9 cellular contexts compared by ENCODE assay signal in the genomic region with DNA sequence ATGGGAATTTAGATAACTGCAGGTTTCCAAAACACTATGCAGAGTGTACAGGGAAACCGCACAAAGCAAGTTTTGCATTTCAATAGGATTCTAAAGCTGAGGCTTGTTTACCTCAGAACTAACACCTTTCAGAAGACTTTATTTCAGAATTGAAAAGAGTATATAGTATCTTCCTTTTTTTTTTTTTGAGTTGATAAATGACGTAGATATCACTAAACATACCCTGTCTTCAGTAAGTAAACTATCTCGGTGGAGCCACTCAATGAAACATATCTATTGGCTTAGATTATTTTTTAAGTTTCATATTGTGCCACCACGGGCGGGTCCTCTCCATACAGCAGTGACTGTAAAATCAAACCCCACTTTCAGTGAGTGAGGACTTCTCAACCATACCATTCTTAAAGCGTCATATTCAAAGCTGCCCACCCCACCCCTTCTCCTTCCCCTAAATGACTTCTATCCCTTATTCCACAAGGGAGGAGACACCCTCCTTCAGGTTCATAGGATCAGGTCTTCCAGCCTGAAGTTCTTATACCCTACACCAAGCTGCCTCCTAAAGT. TPM values are rescaled to one million over a fixed set of nuclear protein-coding genes. Genes with fewer than 3 reads are reported as not detected.
A peak's percentile ranks its signal among the peaks of the same experiment; 100 is the strongest.
DNase-seq lines count a peak whose midpoint lies in the region; ATAC-seq and TF ChIP-seq lines count a peak whose summit lies in the region.
"Had no signal": no experiment of that assay in that cellular context is flagged by ENCODE, and none has a peak within 500 bp of the region (broad histone marks: within the 10 kb centered on the region; RNA-seq: fewer than 3 reads in every experiment).

No MANE protein-coding gene starts in this region.

- H3K27ac ChIP-seq in left ventricle myocardium inferior (replicated peaks): peak overlapping the region; percentile 98
- H3K27ac ChIP-seq in mucosa of rectum (ENCODE audit: low read depth in 2 of 2, low read length in 2 of 2): peak overlapping the region; percentile 98 to 99
- peak overlapping the region; percentile 99 for H3K27ac ChIP-seq in uterus

- H3K9me3 ChIP-seq in left ventricle myocardium inferior (replicated peaks): no peaks in the 10 kb centered on the region
- H3K9me3 ChIP-seq in mucosa of rectum (ENCODE audit: control insufficient read depth in 2 of 2, low read length in 2 of 2): no peaks in the 10 kb centered on the region
- no peaks in the 10 kb centered on the region for H3K9me3 ChIP-seq in uterus

- no peaks in the 10 kb centered on the region for H3K27me3 ChIP-seq in left ventricle myocardium inferior (ENCODE audit: low read depth)
- no peaks in the 10 kb centered on the region for H3K27me3 ChIP-seq in mucosa of rectum (ENCODE audit: control insufficient read depth in 2 of 2, insufficient read depth in 2 of 2, low read length in 2 of 2)
- no peaks in the 10 kb centered on the region for H3K27me3 ChIP-seq in uterus

- peaks cover 59% of the 10 kb centered on the region for H3K4me1 Mint-ChIP-seq in activated T-helper 1 cell treated with anti-CD3 and anti-CD28 coated beads, Interleukin-12 subunit alpha, Interleukin-12 subunit beta, Interleukin-2, Interleukin-4 antibody, amounts not matched to agents 30 ng/mL and 10 ng/mL and 1 ng/mL, durations not matched to agents 14 hours and 24 hours and 36 hours (ENCODE audit: low read depth)

- no peaks in the 10 kb centered on the region for H3K9me3 Mint-ChIP-seq in activated T-helper 1 cell treated with anti-CD3 and anti-CD28 coated beads, Interleukin-12 subunit alpha, Interleukin-12 subunit beta, Interleukin-2, Interleukin-4 antibody, amounts not matched to agents 30 ng/mL and 10 ng/mL and 1 ng/mL, durations not matched to agents 14 hours and 24 hours and 36 hours

- H3K4me1 ChIP-seq in left ventricle myocardium inferior (peaks cover 36% of the 10 kb centered on the region), mucosa of rectum (ENCODE audit: control insufficient read depth in 2 of 2, insufficient read depth in 2 of 2, low read length in 2 of 2) (peaks cover 22 to 40% of the 10 kb centered on the region in 2 donors), uterus (no peaks in the 10 kb centered on the region)

- H3K9ac ChIP-seq in mucosa of rectum (ENCODE audit: low read depth in 1 of 2, low read length in 2 of 2): peak overlapping the region; percentile 38 to 86

- no peak for TF ChIP-seq CTCF in left ventricle myocardium inferior (IDR thresholded peaks at IDR 0.05; ENCODE audit: borderline replicate concordance)
- no peak for TF ChIP-seq CTCF in uterus (IDR thresholded peaks at IDR 0.05)

- peaks cover 11% of the 10 kb centered on the region for H3K36me3 Mint-ChIP-seq in activated T-helper 1 cell treated with anti-CD3 and anti-CD28 coated beads, Interleukin-12 subunit alpha, Interleukin-12 subunit beta, Interleukin-2, Interleukin-4 antibody, amounts not matched to agents 30 ng/mL and 10 ng/mL and 1 ng/mL, durations not matched to agents 14 hours and 24 hours and 36 hours (ENCODE audit: low read depth)

- H3K4me3 ChIP-seq in left ventricle myocardium inferior: no peak overlapping the region
- peak overlapping the region in 1 of 2 donors; percentile 76 for H3K4me3 ChIP-seq in mucosa of rectum (ENCODE audit: low read length in 2 of 2)
- H3K4me3 ChIP-seq in uterus: no peak overlapping the region

- DNase-seq in left ventricle myocardium inferior (no peak), Right ventricle myocardium superior (no peak), uterus (no peak), SHP77 treated with DMSO at 0.1 percent for 48 hours (lab: John Stamatoyannopoulos, UW) (no peak), A172 (ENCODE audit: low spot score) (no peak)
- no peak for DNase-seq in activated T-helper 1 cell treated with anti-CD3 and anti-CD28 coated beads, Interleukin-12 subunit alpha, Interleukin-12 subunit beta, Interleukin-2, Interleukin-4 antibody, amounts not matched to agents 30 ng/mL and 10 ng/mL and 1 ng/mL, durations not matched to agents 14 hours and 24 hours and 36 hours (ENCODE audit: low spot score)
- DNase-seq: NCI-H446 had no signal

- intact Hi-C loops in left ventricle myocardium inferior (cut with micrococcal nuclease) (loop anchor here (2.0 to 5.0 kb wide), 2 partner anchors 147 to 160 kb away; no protein-coding TSS in a partner anchor), Right ventricle myocardium superior (cut with DNase I) (no loop called here), uterus (cut with DNase I; ENCODE audit: low total_unique reads) (no loop called here)
- intact Hi-C loops in activated T-helper 1 cell treated with anti-CD3 and anti-CD28 coated beads, Interleukin-12 subunit alpha, Interleukin-12 subunit beta, Interleukin-2, Interleukin-4 antibody, amounts not matched to agents 30 ng/mL and 10 ng/mL and 1 ng/mL, durations not matched to agents 14 hours and 24 hours and 36 hours (cut with micrococcal nuclease): loop anchor here (1.0 to 5.0 kb wide), 5 partner anchors 327 to 1948 kb away; a partner anchor contains a TSS

- ATAC-seq in Right ventricle myocardium superior (ENCODE audit: poor library complexity): no peak
- ATAC-seq in GM19351 (IDR thresholded peaks at IDR 0.05; ENCODE audit: unreplicated experiment): no peak

- H3K27me3 Mint-ChIP-seq in activated T-helper 1 cell treated with anti-CD3 and anti-CD28 coated beads, Interleukin-12 subunit alpha, Interleukin-12 subunit beta, Interleukin-2, Interleukin-4 antibody, amounts not matched to agents 30 ng/mL and 10 ng/mL and 1 ng/mL, durations not matched to agents 14 hours and 24 hours and 36 hours (ENCODE audit: insufficient read depth): no peaks in the 10 kb centered on the region

- H3K4me3 Mint-ChIP-seq in activated T-helper 1 cell treated with anti-CD3 and anti-CD28 coated beads, Interleukin-12 subunit alpha, Interleukin-12 subunit beta, Interleukin-2, Interleukin-4 antibody, amounts not matched to agents 30 ng/mL and 10 ng/mL and 1 ng/mL, durations not matched to agents 14 hours and 24 hours and 36 hours: peak overlapping the region; percentile 77

- TF ChIP-seq POLR2A in uterus (IDR thresholded peaks at IDR 0.05): no peak

- peak overlapping the region; percentile 94 for H3K27ac Mint-ChIP-seq in activated T-helper 1 cell treated with anti-CD3 and anti-CD28 coated beads, Interleukin-12 subunit alpha, Interleukin-12 subunit beta, Interleukin-2, Interleukin-4 antibody, amounts not matched to agents 30 ng/mL and 10 ng/mL and 1 ng/mL, durations not matched to agents 14 hours and 24 hours and 36 hours

- H3K36me3 ChIP-seq in left ventricle myocardium inferior (no peaks in the 10 kb centered on the region), mucosa of rectum (ENCODE audit: control insufficient read depth in 2 of 2, insufficient read depth in 2 of 2, low read length in 2 of 2) (no peaks in the 10 kb centered on the region), uterus (no peaks in the 10 kb centered on the region)

RNA-seq across cellular contexts. Expression of a gene that starts 2.0 kb away (rescaled TPM):
- total RNA-seq in left ventricle myocardium inferior: 102 TPM
- total RNA-seq in Right ventricle myocardium superior: 90.8 TPM
- 184 and 190 TPM in 2 replicates for total RNA-seq in activated T-helper 1 cell treated with anti-CD3 and anti-CD28 coated beads, Interleukin-12 subunit alpha, Interleukin-12 subunit beta, Interleukin-2, Interleukin-4 antibody, amounts not matched to agents 30 ng/mL and 10 ng/mL and 1 ng/mL, durations not matched to agents 14 hours and 24 hours and 36 hours
- total RNA-seq in uterus: 100 to 1,000 TPM in 2 of 4 donors, 10 to 100 TPM in 2; 55.6 to 281 (median 102) TPM
- total RNA-seq in A172 (2014; rRNA removed; shearing (Covaris generic)): 85.4 and 88.3 TPM in 2 replicates

Comparison
In these comparisons a context has a peak if more than half of its experiments do, and no peak if none do; other contexts are left out.
1. intact Hi-C loops: an anchor here in left ventricle myocardium inferior (2.0 to 5.0 kb wide) and activated T-helper 1 cell treated with anti-CD3 and anti-CD28 coated beads, Interleukin-12 subunit alpha, Interleukin-12 subunit beta, Interleukin-2, Interleukin-4 antibody, amounts not matched to agents 30 ng/mL and 10 ng/mL and 1 ng/mL, durations not matched to agents 14 hours and 24 hours and 36 hours (1.0 to 5.0 kb wide); none called in Right ventricle myocardium superior and uterus.